20 cellular contexts compared by ENCODE assay signal in genomic region chr4:156672492-156672891, GRCh38.
DNase-seq lines count a peak whose midpoint lies in the region; ATAC-seq lines count a peak whose summit lies in the region.
"Had no signal": no experiment of that assay in that cellular context is flagged by ENCODE, and none has a peak within 500 bp of the region (broad histone marks: within the 10 kb centered on the region; RNA-seq: fewer than 3 reads in every experiment).

No MANE protein-coding gene starts in this region.

- H3K36me3 ChIP-seq in ectodermal cell (ENCODE audit: control insufficient read depth, insufficient read depth, low read length), result no peaks in the 10 kb centered on the region
- H3K36me3 ChIP-seq: uterus had no signal

- H3K27ac ChIP-seq in ectodermal cell (ENCODE audit: insufficient read depth, low read depth, low read length, poor library complexity, severe bottlenecking), result peak overlapping the region; percentile 11
- H3K27ac ChIP-seq: uterus had no signal

- no peak overlapping the region for H3K4me3 Mint-ChIP-seq in stimulated activated naive B cell treated with anti-CD40 and anti-IgM and Interleukin-4, amounts not matched to agents 10 μg/mL and 1 μg/mL and 100 μg/mL, for 72 hours
- H3K4me3 Mint-ChIP-seq: activated CD4-positive, alpha-beta T cell treated with anti-CD3 and anti-CD28 coated beads, Interleukin-2, amount 10 ng/mL, durations not matched to agents 7 days and 5 days; activated naive CD8-positive, alpha-beta T cell; effector memory CD8-positive, alpha-beta T cell; IgD-negative memory B cell had no signal

- H3K9me3 ChIP-seq in ectodermal cell (ENCODE audit: control insufficient read depth, low read length), result no peaks in the 10 kb centered on the region
- H3K9me3 ChIP-seq: uterus had no signal

- H3K27me3 Mint-ChIP-seq in stimulated activated naive B cell treated with anti-CD40 and anti-IgM and Interleukin-4, amounts not matched to agents 10 μg/mL and 1 μg/mL and 100 μg/mL, for 72 hours, result no peaks in the 10 kb centered on the region
- H3K27me3 Mint-ChIP-seq: activated CD4-positive, alpha-beta T cell treated with anti-CD3 and anti-CD28 coated beads, Interleukin-2, amount 10 ng/mL, durations not matched to agents 7 days and 5 days; activated naive CD8-positive, alpha-beta T cell; effector memory CD8-positive, alpha-beta T cell; IgD-negative memory B cell; progenitor cell of endocrine pancreas had no signal

- no peaks in the 10 kb centered on the region for H3K27me3 ChIP-seq in ectodermal cell (ENCODE audit: control insufficient read depth, insufficient read depth, low read length, poor library complexity, severe bottlenecking)
- H3K27me3 ChIP-seq: uterus had no signal

- H3K4me1 ChIP-seq in ectodermal cell (ENCODE audit: control insufficient read depth, insufficient read depth, low read length), result peaks cover 6% of the 10 kb centered on the region
- H3K4me1 ChIP-seq: uterus had no signal

- no peaks in the 10 kb centered on the region for H3K9me3 Mint-ChIP-seq in stimulated activated naive B cell treated with anti-CD40 and anti-IgM and Interleukin-4, amounts not matched to agents 10 μg/mL and 1 μg/mL and 100 μg/mL, for 72 hours
- H3K9me3 Mint-ChIP-seq: activated CD4-positive, alpha-beta T cell treated with anti-CD3 and anti-CD28 coated beads, Interleukin-2, amount 10 ng/mL, durations not matched to agents 7 days and 5 days had no signal

- H3K4me3 ChIP-seq in ectodermal cell (ENCODE audit: insufficient read depth, low read depth, low read length), result no peak overlapping the region
- H3K4me3 ChIP-seq: uterus had no signal

- no peak overlapping the region for H3K27ac Mint-ChIP-seq in stimulated activated naive B cell treated with anti-CD40 and anti-IgM and Interleukin-4, amounts not matched to agents 10 μg/mL and 1 μg/mL and 100 μg/mL, for 72 hours
- H3K27ac Mint-ChIP-seq: activated CD4-positive, alpha-beta T cell treated with anti-CD3 and anti-CD28 coated beads, Interleukin-2, amount 10 ng/mL, durations not matched to agents 7 days and 5 days; activated naive CD8-positive, alpha-beta T cell; effector memory CD8-positive, alpha-beta T cell; IgD-negative memory B cell; progenitor cell of endocrine pancreas had no signal

- no peaks in the 10 kb centered on the region for H3K4me1 Mint-ChIP-seq in stimulated activated naive B cell treated with anti-CD40 and anti-IgM and Interleukin-4, amounts not matched to agents 10 μg/mL and 1 μg/mL and 100 μg/mL, for 72 hours
- H3K4me1 Mint-ChIP-seq: activated CD4-positive, alpha-beta T cell treated with anti-CD3 and anti-CD28 coated beads, Interleukin-2, amount 10 ng/mL, durations not matched to agents 7 days and 5 days; IgD-negative memory B cell had no signal

- DNase-seq in DMS 273 (lab: John Stamatoyannopoulos, UW; ENCODE audit: unreplicated experiment), result peak; percentile 71
- peak; percentile 64 for DNase-seq in NCI-H2171 treated with DMSO at 0.1 percent for 48 hours (lab: John Stamatoyannopoulos, UW)
- peak; percentile 51 for DNase-seq in middle frontal gyrus (ENCODE audit: extremely low spot score, low spot score)
- DNase-seq in stimulated activated naive B cell treated with anti-CD40 and anti-IgM and Interleukin-4, amounts not matched to agents 10 μg/mL and 1 μg/mL and 100 μg/mL, for 72 hours, result no peak
- no peak for DNase-seq in C1 segment of cervical spinal cord (lab: John Stamatoyannopoulos, UW)
- DNase-seq: activated CD4-positive, alpha-beta T cell treated with anti-CD3 and anti-CD28 coated beads, Interleukin-2, amount 10 ng/mL, durations not matched to agents 7 days and 5 days; effector memory CD8-positive, alpha-beta T cell; glutamatergic neuron; NCI-H1048; NCI-H2107; SIG-M5; stimulated activated CD4-positive, alpha-beta T cell treated with anti-CD3 and anti-CD28 coated beads, Interleukin-12 subunit alpha, Interleukin-12 subunit beta, amount 100 ng/mL, for 4 hours; stimulated activated naive CD8-positive, alpha-beta T cell treated with anti-CD3 and anti-CD28 coated beads, Interleukin-15, Interleukin-2, amounts not matched to agents 100 U/mL and 50 U/mL, for 24 hours; uterus had no signal

- 55 to 57% methylated on average over 3 of the region's 3 CpGs for WGBS in ectodermal cell, 2 experiments

- no peak for ATAC-seq in HG02610 (IDR thresholded peaks at IDR 0.05; ENCODE audit: unreplicated experiment)
- no peak for ATAC-seq in stimulated activated naive B cell treated with anti-CD40 and anti-IgM and Interleukin-4, amounts not matched to agents 10 μg/mL and 1 μg/mL and 100 μg/mL, for 72 hours (replicated peaks)
- ATAC-seq in GM18861 (IDR thresholded peaks at IDR 0.05; ENCODE audit: unreplicated experiment), result no peak
- ATAC-seq: effector memory CD8-positive, alpha-beta T cell; stimulated activated naive CD8-positive, alpha-beta T cell treated with anti-CD3 and anti-CD28 coated beads, Interleukin-15, Interleukin-2, amounts not matched to agents 100 U/mL and 50 U/mL, for 24 hours had no signal

- H3K36me3 Mint-ChIP-seq in stimulated activated naive B cell treated with anti-CD40 and anti-IgM and Interleukin-4, amounts not matched to agents 10 μg/mL and 1 μg/mL and 100 μg/mL, for 72 hours, result no peaks in the 10 kb centered on the region
- H3K36me3 Mint-ChIP-seq: activated naive CD8-positive, alpha-beta T cell had no signal

Comparison
In these comparisons a context has a peak if more than half of its experiments do, and no peak if none do; other contexts are left out.
1. DNase-seq: peak in DMS 273 (single experiment), NCI-H2171 treated with DMSO at 0.1 percent for 48 hours (single experiment) and middle frontal gyrus (single experiment); none in stimulated activated naive B cell treated with anti-CD40 and anti-IgM and Interleukin-4, amounts not matched to agents 10 μg/mL and 1 μg/mL and 100 μg/mL, for 72 hours (single experiment) and C1 segment of cervical spinal cord (0 of 14).